8 cellular contexts compared by ENCODE assay signal in genomic region chr17:29390856-29391631, GRCh38. TPM values are rescaled to one million over a fixed set of nuclear protein-coding genes. Genes with fewer than 3 reads are reported as not detected.
DNase-seq lines count a peak whose midpoint lies in the region; ATAC-seq, FAIRE-seq and TF ChIP-seq lines count a peak whose summit lies in the region.

No MANE protein-coding gene starts in this region.

- H3K36me3 ChIP-seq in mammary epithelial cell (ENCODE audit: insufficient read depth, low read length) (peaks cover 2% of the 10 kb centered on the region), keratinocyte (ENCODE audit: control insufficient read depth in 2 of 2, extremely low read depth in 1 of 2, insufficient read depth in 2 of 2, low read length in 2 of 2) (no peaks in the 10 kb centered on the region), spleen (no peaks in the 10 kb centered on the region)

- H3K9me1 ChIP-seq in keratinocyte (ENCODE audit: control insufficient read depth, extremely low read depth, insufficient read depth, low read length) = no peaks in the 10 kb centered on the region

- in situ Hi-C loops in mammary epithelial cell (cut with MboI; ENCODE audit: low sequenced_read_pairs in 2 of 2) = loop anchor here in 1 of 2 donors (25.0 kb wide), 1 partner anchor 171 kb away; the partner anchor contains the start of genes ABHD15 and TP53I13

- POLR2A ChIA-PET in RWPE1 (lab: Yijun Ruan, JAX; ENCODE audit: low non-redundant PET) = interaction anchor here (0.5 kb wide), 1 partner anchor 191 kb away, joined by 3 read pairs; no protein-coding TSS in a partner anchor

- H3K4me2 ChIP-seq in mammary epithelial cell (ENCODE audit: insufficient read depth, low read depth, low read length) (peak overlapping the region; percentile 92), keratinocyte (ENCODE audit: control insufficient read depth, extremely low read depth, insufficient read depth, low read depth, low read length) (peak overlapping the region; percentile 85)

- H3K4me1 ChIP-seq in mammary epithelial cell (ENCODE audit: insufficient read depth, low read length) (no peaks in the 10 kb centered on the region), keratinocyte (ENCODE audit: control insufficient read depth, extremely low read depth, insufficient read depth, low read length) (peaks cover 24% of the 10 kb centered on the region), spleen (peaks cover 19 to 63% (median 45%) of the 10 kb centered on the region in 6 donors)

- no peak for TF ChIP-seq CTCF in RWPE1 (conservative IDR thresholded peaks at IDR 0.05; ENCODE audit: low read depth)
- no peak for TF ChIP-seq CTCF in mammary epithelial cell (conservative IDR thresholded peaks at IDR 0.05 in 1 of 2, IDR thresholded peaks at IDR 0.05 in 1 of 2; ENCODE audit: extremely low read depth in 1 of 2, insufficient read depth in 1 of 2, low read depth in 1 of 2, low read length in 2 of 2)
- no peak for TF ChIP-seq CTCF in keratinocyte (optimal IDR thresholded peaks at IDR 0.05 in 1 of 3, IDR thresholded peaks at IDR 0.05 in 1 of 3, conservative IDR thresholded peaks at IDR 0.05 in 1 of 3; ENCODE audit: extremely low read depth in 1 of 3, insufficient read depth in 2 of 3, low read length in 3 of 3)
- TF ChIP-seq CTCF in spleen (IDR thresholded peaks at IDR 0.05 in 8 of 11, conservative IDR thresholded peaks at IDR 0.05 in 3 of 11) = no peak

- peak overlapping the region; percentile 87 for H3K27ac ChIP-seq in RWPE1
- H3K27ac ChIP-seq in mammary epithelial cell (ENCODE audit: insufficient read depth, low read depth, low read length) = peak overlapping the region; percentile 57
- peak overlapping the region; percentile 72 for H3K27ac ChIP-seq in keratinocyte (ENCODE audit: control insufficient read depth, insufficient read depth, low read length)
- peak overlapping the region; percentile 81 to 99 (median 98) for H3K27ac ChIP-seq in spleen

- DNase-seq in NCI-H524 (lab: John Stamatoyannopoulos, UW) = peak; percentile 6 to 57
- no peak for DNase-seq in NCI-H524 treated with DMSO at 0.1 percent for 48 hours (lab: John Stamatoyannopoulos, UW)
- DNase-seq in RWPE1 (ENCODE audit: low spot score) = peak; percentile 25
- peak; percentile 32 for DNase-seq in mammary epithelial cell
- no peak for DNase-seq in keratinocyte (ENCODE audit: low read depth, low spot score)
- DNase-seq in spleen = peak; percentile 84

- H3K79me2 ChIP-seq in mammary epithelial cell (ENCODE audit: insufficient read depth, low read length) (peaks cover 59% of the 10 kb centered on the region), keratinocyte (ENCODE audit: control insufficient read depth, insufficient read depth, low read length) (peaks cover 52% of the 10 kb centered on the region)

- H3K9me3 ChIP-seq in mammary epithelial cell (replicated peaks; ENCODE audit: insufficient read depth, low read length) = no peaks in the 10 kb centered on the region
- H3K9me3 ChIP-seq in keratinocyte (ENCODE audit: control insufficient read depth, low read depth, low read length) = no peaks in the 10 kb centered on the region
- H3K9me3 ChIP-seq in spleen = no peaks in the 10 kb centered on the region

- peaks cover 3% of the 10 kb centered on the region for H4K20me1 ChIP-seq in mammary epithelial cell (ENCODE audit: insufficient read depth, low read length)
- H4K20me1 ChIP-seq in keratinocyte (ENCODE audit: control insufficient read depth, extremely low read depth, insufficient read depth, low read length) = peaks cover 2% of the 10 kb centered on the region

- peak; percentile 62 for FAIRE-seq in keratinocyte (lab: Jason Lieb, UNC)

- H3K9ac ChIP-seq in mammary epithelial cell (ENCODE audit: insufficient read depth, low read length) = peak overlapping the region; percentile 56
- H3K9ac ChIP-seq in keratinocyte (ENCODE audit: control insufficient read depth, extremely low read depth, insufficient read depth, low read length) = peak overlapping the region; percentile 95

- H2AFZ ChIP-seq in mammary epithelial cell (ENCODE audit: low read depth, low read length) (peak overlapping the region; percentile 96), keratinocyte (ENCODE audit: control insufficient read depth, low read length) (peak overlapping the region; percentile 24)

- ATAC-seq in HG03135 (IDR thresholded peaks at IDR 0.05; ENCODE audit: unreplicated experiment) = peak; percentile 9
- no peak for ATAC-seq in GM19035 (IDR thresholded peaks at IDR 0.05; ENCODE audit: unreplicated experiment)

- CTCF ChIA-PET in RWPE1 (lab: Yijun Ruan, JAX) = interaction anchor here (1.0 kb wide), 1 partner anchor 21 kb away, joined by 4 read pairs; no protein-coding TSS in a partner anchor
- CTCF ChIA-PET in mammary epithelial cell (lab: Charles Lee; ENCODE audit: low non-redundant PET) = interaction anchor here (0.7 kb wide), 1 partner anchor 671 kb away, joined by 3 read pairs; the partner anchor contains the start of gene RPL23A

- intact Hi-C loops in mammary epithelial cell (cut with micrococcal nuclease) = loop anchor here (2.0 kb wide), 1 partner anchor 20 kb away; no protein-coding TSS in a partner anchor
- intact Hi-C loops in spleen (cut with DNase I; ENCODE audit: low total_unique reads) = no loop called here

- H3K27me3 ChIP-seq in mammary epithelial cell (ENCODE audit: insufficient read depth, low read length) = no peaks in the 10 kb centered on the region
- H3K27me3 ChIP-seq in keratinocyte (ENCODE audit: control insufficient read depth, extremely low read depth, insufficient read depth, low read length) = no peaks in the 10 kb centered on the region
- no peaks in the 10 kb centered on the region for H3K27me3 ChIP-seq in spleen (replicated peaks in 1 of 7)

- WGBS in mammary epithelial cell (ENCODE audit: low coverage, missing lambda C conversion rate) = 6% methylated on average over 5 of the region's 28 CpGs
- 0 to 1% (median 1%) methylated on average over 21 to 27 of the region's 28 CpGs for WGBS in spleen, 5 donors

- dilution Hi-C loops in mammary epithelial cell (cut with HindIII; ENCODE audit: low sequenced_read_pairs) = no loop called here
- dilution Hi-C loops in keratinocyte (cut with MboI; ENCODE audit: extremely low pct_ligation_motif_present, low sequenced_read_pairs) = no loop called here

- TF ChIP-seq POLR2A in spleen (IDR thresholded peaks at IDR 0.05) = no peak

- H3K4me3 ChIP-seq in mammary epithelial cell (replicated peaks in 1 of 3; ENCODE audit: insufficient read depth in 1 of 3, low read depth in 2 of 3, low read length in 3 of 3) (peak overlapping the region; percentile 68 to 92 (median 68)), keratinocyte (ENCODE audit: control insufficient read depth in 2 of 3, extremely low read depth in 1 of 3, insufficient read depth in 2 of 3, low read depth in 1 of 3, low read length in 3 of 3) (peak overlapping the region; percentile 77 to 95 (median 93)), spleen (peak overlapping the region; percentile 78 to 90 (median 82))

- BruUV-seq in mammary epithelial cell (replicated peaks; lab: Mats Ljungman, UMichigan) = no TSS peak

RNA-seq across cellular contexts. Expression of gene TAOK1, which starts 0.9 kb away (rescaled TPM):
- 10 to 100 TPM; 57.5 to 70.0 TPM for total RNA-seq in mammary epithelial cell
- polyA plus RNA-seq in mammary epithelial cell = 13.9 TPM
- 73.7 TPM for polyA minus RNA-seq in mammary epithelial cell
- polyA plus RNA-seq in keratinocyte = 17.8 to 26.7 TPM (median 19.4 TPM) in 3 replicates
- polyA plus RNA-seq in keratinocyte (2011; ENCODE audit: low read depth) = 55.6 TPM
- 12.0 and 21.3 TPM in 2 replicates for polyA plus RNA-seq in keratinocyte (2011; cell fraction: cytosol; rRNA removed)
- 26.7 and 33.4 TPM in 2 replicates for polyA plus RNA-seq in keratinocyte (2011; cell fraction: nucleus; rRNA removed)
- polyA plus RNA-seq in keratinocyte (2012; ENCODE audit: low replicate concordance) = 15.1 and 20.0 TPM in 2 replicates
- 25.2 to 92.6 TPM (median 47.6 TPM) in 3 replicates for polyA minus RNA-seq in keratinocyte
- 36.8 TPM for polyA minus RNA-seq in keratinocyte (2011; cell fraction: cytosol; rRNA and poly(A)+ RNA removed)
- polyA minus RNA-seq in keratinocyte (2011; cell fraction: nucleus; rRNA and poly(A)+ RNA removed) = 44.7 and 107 TPM in 2 replicates
- 10 to 100 TPM; 55.1 to 88.5 (median 67.3) TPM for total RNA-seq in spleen
- polyA plus RNA-seq in spleen = 1 to 10 TPM; 5.1 to 6.2 (median 5.3) TPM

Comparison
In these comparisons a context has a peak if more than half of its experiments do, and no peak if none do; other contexts are left out.
1. DNase-seq: peak in NCI-H524 (2 of 2), RWPE1 (single experiment), mammary epithelial cell (single experiment) and spleen (single experiment); none in NCI-H524 treated with DMSO at 0.1 percent for 48 hours (single experiment) and keratinocyte (single experiment).
2. Peak in every context shown above with its lines, with median percentiles within 50 percentile points of each other: H3K27ac ChIP-seq and H3K4me3 ChIP-seq.